1 cellular context compared by ENCODE assay signal in the genomic region with DNA sequence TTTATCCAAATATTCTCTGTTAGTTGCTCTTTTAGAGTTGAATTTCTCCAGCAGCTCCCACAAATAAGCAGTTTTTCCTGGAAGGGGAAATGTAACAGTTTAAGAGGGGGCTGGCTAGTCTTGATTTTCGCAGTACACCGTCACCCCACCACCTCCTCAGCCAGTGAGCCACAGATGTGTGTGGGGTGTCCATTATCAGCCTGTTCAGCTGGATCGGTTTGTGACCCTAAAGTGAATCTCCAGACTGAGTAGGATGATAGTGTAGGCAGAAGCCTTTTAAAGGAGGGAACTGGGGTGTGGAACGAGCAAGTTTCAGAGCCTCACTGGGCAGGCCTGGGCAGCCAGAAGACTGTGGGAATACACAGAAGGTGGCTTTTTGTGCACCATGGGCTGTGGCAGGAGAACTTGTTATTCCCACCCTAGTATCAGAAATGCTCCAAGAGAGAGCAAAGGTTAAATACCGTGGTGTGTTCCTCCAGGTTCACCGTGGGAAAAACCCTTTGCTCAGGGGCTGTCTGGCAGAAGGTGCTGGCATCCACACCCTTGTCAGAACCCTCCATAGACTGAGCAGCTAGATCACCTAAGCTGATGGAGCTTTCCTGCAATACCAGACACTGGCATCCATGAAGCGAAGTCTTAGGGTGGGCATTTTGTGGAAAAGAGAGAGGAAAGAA.
TF ChIP-seq lines count a peak whose summit lies in the region.

No MANE protein-coding gene starts in this region.

TF ChIP-seq in GM23338, 12 proteins besides CTCF, POLR2A, EP300 and RAD21 (continued from another document):
- TF ChIP-seq, protein P1, sequence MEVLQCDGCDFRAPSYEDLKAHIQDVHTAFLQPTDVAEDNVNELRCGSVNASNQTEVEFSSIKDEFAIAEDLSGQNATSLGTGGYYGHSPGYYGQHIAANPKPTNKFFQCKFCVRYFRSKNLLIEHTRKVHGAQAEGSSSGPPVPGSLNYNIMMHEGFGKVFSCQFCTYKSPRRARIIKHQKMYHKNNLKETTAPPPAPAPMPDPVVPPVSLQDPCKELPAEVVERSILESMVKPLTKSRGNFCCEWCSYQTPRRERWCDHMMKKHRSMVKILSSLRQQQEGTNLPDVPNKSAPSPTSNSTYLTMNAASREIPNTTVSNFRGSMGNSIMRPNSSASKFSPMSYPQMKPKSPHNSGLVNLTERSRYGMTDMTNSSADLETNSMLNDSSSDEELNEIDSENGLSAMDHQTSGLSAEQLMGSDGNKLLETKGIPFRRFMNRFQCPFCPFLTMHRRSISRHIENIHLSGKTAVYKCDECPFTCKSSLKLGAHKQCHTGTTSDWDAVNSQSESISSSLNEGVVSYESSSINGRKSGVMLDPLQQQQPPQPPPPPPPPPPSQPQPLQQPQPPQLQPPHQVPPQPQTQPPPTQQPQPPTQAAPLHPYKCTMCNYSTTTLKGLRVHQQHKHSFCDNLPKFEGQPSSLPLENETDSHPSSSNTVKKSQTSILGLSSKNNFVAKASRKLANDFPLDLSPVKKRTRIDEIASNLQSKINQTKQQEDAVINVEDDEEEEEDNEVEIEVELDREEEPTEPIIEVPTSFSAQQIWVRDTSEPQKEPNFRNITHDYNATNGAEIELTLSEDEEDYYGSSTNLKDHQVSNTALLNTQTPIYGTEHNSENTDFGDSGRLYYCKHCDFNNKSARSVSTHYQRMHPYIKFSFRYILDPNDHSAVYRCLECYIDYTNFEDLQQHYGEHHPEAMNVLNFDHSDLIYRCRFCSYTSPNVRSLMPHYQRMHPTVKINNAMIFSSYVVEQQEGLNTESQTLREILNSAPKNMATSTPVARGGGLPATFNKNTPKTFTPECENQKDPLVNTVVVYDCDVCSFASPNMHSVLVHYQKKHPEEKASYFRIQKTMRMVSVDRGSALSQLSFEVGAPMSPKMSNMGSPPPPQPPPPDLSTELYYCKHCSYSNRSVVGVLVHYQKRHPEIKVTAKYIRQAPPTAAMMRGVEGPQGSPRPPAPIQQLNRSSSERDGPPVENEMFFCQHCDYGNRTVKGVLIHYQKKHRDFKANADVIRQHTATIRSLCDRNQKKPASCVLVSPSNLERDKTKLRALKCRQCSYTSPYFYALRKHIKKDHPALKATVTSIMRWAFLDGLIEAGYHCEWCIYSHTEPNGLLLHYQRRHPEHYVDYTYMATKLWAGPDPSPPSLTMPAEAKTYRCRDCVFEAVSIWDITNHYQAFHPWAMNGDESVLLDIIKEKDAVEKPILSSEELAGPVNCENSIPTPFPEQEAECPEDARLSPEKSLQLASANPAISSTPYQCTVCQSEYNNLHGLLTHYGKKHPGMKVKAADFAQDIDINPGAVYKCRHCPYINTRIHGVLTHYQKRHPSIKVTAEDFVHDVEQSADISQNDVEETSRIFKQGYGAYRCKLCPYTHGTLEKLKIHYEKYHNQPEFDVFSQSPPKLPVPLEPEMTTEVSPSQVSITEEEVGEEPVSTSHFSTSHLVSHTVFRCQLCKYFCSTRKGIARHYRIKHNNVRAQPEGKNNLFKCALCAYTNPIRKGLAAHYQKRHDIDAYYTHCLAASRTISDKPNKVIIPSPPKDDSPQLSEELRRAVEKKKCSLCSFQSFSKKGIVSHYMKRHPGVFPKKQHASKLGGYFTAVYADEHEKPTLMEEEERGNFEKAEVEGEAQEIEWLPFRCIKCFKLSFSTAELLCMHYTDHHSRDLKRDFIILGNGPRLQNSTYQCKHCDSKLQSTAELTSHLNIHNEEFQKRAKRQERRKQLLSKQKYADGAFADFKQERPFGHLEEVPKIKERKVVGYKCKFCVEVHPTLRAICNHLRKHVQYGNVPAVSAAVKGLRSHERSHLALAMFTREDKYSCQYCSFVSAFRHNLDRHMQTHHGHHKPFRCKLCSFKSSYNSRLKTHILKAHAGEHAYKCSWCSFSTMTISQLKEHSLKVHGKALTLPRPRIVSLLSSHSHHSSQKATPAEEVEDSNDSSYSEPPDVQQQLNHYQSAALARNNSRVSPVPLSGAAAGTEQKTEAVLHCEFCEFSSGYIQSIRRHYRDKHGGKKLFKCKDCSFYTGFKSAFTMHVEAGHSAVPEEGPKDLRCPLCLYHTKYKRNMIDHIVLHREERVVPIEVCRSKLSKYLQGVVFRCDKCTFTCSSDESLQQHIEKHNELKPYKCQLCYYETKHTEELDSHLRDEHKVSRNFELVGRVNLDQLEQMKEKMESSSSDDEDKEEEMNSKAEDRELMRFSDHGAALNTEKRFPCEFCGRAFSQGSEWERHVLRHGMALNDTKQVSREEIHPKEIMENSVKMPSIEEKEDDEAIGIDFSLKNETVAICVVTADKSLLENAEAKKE (CRISPR knock-in tag; IDR thresholded peaks at IDR 0.05) = no peak
- TF ChIP-seq REST (IDR thresholded peaks at IDR 0.05; ENCODE audit: unreplicated experiment) = no peak
TF ChIP-seq in GM23338: peak in this region for 0.
